1 cellular context compared by ENCODE assay signal in the genomic region with DNA sequence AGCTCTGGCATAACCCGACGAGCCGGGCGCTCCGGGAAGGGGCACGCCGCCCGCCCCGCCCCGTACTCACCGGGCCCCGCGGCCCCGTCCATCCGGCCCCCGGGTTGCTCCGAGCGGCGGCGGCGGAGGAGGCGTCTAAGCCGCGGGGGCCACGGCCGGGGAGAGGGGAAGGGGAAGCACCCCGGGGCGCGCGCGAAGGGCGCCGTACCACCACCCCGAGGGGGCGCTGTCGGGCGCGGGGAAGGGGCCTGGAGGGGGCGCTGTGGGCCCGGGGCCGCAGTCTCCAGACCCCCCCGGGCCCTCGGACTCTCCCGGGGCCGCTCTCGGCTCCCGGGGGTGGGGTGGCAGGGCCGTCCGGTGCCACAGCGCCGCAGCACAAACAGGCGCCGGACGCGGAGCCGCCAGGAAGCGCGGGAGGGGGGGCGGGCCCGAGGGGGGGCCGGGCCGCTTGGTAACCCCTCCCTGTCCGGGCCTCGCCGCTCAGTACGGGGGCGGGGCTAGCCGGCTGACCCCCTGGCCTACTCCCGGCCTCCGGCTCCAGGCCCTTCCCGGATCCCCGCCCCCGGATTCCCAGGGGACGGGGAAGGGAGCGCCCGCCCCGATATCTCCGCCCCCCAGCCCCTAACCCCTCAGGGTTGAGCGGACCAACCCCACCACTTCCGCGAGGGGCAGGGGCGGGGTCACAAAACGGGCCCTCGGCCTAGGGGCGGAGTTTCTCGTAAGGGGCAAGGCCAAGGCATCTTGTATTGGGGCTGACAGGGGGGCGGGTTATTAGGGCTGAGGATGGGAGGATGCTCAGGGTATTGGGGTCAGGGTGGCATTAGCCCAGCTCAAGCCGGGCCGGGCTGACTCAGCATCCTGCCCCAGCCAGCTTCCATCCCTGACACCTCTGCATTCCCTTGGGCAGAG.
TF ChIP-seq lines count a peak whose summit lies in the region.

A gene with protein sequence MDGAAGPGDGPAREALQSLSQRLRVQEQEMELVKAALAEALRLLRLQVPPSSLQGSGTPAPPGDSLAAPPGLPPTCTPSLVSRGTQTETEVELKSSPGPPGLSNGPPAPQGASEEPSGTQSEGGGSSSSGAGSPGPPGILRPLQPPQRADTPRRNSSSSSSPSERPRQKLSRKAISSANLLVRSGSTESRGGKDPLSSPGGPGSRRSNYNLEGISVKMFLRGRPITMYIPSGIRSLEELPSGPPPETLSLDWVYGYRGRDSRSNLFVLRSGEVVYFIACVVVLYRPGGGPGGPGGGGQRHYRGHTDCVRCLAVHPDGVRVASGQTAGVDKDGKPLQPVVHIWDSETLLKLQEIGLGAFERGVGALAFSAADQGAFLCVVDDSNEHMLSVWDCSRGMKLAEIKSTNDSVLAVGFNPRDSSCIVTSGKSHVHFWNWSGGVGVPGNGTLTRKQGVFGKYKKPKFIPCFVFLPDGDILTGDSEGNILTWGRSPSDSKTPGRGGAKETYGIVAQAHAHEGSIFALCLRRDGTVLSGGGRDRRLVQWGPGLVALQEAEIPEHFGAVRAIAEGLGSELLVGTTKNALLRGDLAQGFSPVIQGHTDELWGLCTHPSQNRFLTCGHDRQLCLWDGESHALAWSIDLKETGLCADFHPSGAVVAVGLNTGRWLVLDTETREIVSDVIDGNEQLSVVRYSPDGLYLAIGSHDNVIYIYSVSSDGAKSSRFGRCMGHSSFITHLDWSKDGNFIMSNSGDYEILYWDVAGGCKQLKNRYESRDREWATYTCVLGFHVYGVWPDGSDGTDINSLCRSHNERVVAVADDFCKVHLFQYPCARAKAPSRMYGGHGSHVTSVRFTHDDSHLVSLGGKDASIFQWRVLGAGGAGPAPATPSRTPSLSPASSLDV (minus strand): TSS at position 410 of the 909 bp plus-strand sequence. CDS start 318 bp downstream, at position 92.
A gene with protein sequence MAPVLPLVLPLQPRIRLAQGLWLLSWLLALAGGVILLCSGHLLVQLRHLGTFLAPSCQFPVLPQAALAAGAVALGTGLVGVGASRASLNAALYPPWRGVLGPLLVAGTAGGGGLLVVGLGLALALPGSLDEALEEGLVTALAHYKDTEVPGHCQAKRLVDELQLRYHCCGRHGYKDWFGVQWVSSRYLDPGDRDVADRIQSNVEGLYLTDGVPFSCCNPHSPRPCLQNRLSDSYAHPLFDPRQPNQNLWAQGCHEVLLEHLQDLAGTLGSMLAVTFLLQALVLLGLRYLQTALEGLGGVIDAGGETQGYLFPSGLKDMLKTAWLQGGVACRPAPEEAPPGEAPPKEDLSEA (plus strand): TSS at position 892 of the 909 bp plus-strand sequence. CDS start 25 bp downstream, outside the sequence.

TF ChIP-seq in GM23338, 12 proteins besides CTCF, POLR2A, EP300 and RAD21 (continued from another document):
- TF ChIP-seq, protein P1, sequence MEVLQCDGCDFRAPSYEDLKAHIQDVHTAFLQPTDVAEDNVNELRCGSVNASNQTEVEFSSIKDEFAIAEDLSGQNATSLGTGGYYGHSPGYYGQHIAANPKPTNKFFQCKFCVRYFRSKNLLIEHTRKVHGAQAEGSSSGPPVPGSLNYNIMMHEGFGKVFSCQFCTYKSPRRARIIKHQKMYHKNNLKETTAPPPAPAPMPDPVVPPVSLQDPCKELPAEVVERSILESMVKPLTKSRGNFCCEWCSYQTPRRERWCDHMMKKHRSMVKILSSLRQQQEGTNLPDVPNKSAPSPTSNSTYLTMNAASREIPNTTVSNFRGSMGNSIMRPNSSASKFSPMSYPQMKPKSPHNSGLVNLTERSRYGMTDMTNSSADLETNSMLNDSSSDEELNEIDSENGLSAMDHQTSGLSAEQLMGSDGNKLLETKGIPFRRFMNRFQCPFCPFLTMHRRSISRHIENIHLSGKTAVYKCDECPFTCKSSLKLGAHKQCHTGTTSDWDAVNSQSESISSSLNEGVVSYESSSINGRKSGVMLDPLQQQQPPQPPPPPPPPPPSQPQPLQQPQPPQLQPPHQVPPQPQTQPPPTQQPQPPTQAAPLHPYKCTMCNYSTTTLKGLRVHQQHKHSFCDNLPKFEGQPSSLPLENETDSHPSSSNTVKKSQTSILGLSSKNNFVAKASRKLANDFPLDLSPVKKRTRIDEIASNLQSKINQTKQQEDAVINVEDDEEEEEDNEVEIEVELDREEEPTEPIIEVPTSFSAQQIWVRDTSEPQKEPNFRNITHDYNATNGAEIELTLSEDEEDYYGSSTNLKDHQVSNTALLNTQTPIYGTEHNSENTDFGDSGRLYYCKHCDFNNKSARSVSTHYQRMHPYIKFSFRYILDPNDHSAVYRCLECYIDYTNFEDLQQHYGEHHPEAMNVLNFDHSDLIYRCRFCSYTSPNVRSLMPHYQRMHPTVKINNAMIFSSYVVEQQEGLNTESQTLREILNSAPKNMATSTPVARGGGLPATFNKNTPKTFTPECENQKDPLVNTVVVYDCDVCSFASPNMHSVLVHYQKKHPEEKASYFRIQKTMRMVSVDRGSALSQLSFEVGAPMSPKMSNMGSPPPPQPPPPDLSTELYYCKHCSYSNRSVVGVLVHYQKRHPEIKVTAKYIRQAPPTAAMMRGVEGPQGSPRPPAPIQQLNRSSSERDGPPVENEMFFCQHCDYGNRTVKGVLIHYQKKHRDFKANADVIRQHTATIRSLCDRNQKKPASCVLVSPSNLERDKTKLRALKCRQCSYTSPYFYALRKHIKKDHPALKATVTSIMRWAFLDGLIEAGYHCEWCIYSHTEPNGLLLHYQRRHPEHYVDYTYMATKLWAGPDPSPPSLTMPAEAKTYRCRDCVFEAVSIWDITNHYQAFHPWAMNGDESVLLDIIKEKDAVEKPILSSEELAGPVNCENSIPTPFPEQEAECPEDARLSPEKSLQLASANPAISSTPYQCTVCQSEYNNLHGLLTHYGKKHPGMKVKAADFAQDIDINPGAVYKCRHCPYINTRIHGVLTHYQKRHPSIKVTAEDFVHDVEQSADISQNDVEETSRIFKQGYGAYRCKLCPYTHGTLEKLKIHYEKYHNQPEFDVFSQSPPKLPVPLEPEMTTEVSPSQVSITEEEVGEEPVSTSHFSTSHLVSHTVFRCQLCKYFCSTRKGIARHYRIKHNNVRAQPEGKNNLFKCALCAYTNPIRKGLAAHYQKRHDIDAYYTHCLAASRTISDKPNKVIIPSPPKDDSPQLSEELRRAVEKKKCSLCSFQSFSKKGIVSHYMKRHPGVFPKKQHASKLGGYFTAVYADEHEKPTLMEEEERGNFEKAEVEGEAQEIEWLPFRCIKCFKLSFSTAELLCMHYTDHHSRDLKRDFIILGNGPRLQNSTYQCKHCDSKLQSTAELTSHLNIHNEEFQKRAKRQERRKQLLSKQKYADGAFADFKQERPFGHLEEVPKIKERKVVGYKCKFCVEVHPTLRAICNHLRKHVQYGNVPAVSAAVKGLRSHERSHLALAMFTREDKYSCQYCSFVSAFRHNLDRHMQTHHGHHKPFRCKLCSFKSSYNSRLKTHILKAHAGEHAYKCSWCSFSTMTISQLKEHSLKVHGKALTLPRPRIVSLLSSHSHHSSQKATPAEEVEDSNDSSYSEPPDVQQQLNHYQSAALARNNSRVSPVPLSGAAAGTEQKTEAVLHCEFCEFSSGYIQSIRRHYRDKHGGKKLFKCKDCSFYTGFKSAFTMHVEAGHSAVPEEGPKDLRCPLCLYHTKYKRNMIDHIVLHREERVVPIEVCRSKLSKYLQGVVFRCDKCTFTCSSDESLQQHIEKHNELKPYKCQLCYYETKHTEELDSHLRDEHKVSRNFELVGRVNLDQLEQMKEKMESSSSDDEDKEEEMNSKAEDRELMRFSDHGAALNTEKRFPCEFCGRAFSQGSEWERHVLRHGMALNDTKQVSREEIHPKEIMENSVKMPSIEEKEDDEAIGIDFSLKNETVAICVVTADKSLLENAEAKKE (CRISPR knock-in tag; IDR thresholded peaks at IDR 0.05), result no peak
- TF ChIP-seq, protein P2, sequence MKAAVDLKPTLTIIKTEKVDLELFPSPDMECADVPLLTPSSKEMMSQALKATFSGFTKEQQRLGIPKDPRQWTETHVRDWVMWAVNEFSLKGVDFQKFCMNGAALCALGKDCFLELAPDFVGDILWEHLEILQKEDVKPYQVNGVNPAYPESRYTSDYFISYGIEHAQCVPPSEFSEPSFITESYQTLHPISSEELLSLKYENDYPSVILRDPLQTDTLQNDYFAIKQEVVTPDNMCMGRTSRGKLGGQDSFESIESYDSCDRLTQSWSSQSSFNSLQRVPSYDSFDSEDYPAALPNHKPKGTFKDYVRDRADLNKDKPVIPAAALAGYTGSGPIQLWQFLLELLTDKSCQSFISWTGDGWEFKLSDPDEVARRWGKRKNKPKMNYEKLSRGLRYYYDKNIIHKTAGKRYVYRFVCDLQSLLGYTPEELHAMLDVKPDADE (IDR thresholded peaks at IDR 0.05), result no peak
- TF ChIP-seq POLR2AphosphoS5 (IDR thresholded peaks at IDR 0.05; ENCODE audit: low read depth) (peak; percentile 27; the same call in 1 of the 2 replicates), CREB1 (CRISPR knock-in tag; IDR thresholded peaks at IDR 0.05; ENCODE audit: low read depth) (0 out of 2 replicates have a peak, but pooled peaks have one; percentile 38), ZNF114 (CRISPR knock-in tag; IDR thresholded peaks at IDR 0.05) (no peak), EZH2 (IDR thresholded peaks at IDR 0.05; ENCODE audit: low read depth, unreplicated experiment) (no peak), NANOG (IDR thresholded peaks at IDR 0.05; ENCODE audit: borderline replicate concordance) (no peak)
